21 cellular contexts compared by ENCODE assay signal in the genomic region with DNA sequence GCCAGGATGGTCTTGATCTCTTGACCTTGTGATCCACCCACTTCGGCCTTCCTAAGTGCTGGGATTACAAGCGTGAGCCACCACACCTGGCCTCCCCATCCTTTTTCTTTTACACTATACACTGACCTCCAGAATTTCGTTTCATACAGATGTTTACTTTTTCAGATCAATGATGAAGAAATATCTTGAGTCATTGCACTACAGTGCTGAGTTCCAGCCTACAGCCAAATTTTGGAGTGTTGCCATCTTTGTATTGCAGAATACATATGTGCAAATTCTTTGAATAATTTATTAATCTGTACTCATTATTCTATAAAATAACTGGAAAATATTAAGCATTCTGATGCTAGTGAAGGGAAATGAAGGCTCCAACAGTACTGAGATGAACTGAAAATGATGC. TPM values are rescaled to one million over a fixed set of nuclear protein-coding genes. Genes with fewer than 3 reads are reported as not detected.
"Had no signal": no experiment of that assay in that cellular context is flagged by ENCODE, and none has a peak within 500 bp of the region (broad histone marks: within the 10 kb centered on the region; RNA-seq: fewer than 3 reads in every experiment).

No MANE protein-coding gene starts in this region.

- H3K4me1 Mint-ChIP-seq: activated B cell treated with CpG ODN at 0.5 μM for 24 hours; activated CD4-positive, alpha-beta T cell treated with anti-CD3 and anti-CD28 coated beads, Interleukin-2, amount 10 ng/mL, durations not matched to agents 24 days and 14 days; activated T-helper 17 cell treated with anti-CD3 and anti-CD28 coated beads, Interleukin-2, amount 50 U/mL, for 72 hours had no signal

- H3K27ac Mint-ChIP-seq: activated B cell treated with CpG ODN at 0.5 μM for 24 hours; activated CD4-positive, alpha-beta T cell treated with anti-CD3 and anti-CD28 coated beads, Interleukin-2, amount 10 ng/mL, durations not matched to agents 24 days and 14 days; activated T-helper 17 cell treated with anti-CD3 and anti-CD28 coated beads, Interleukin-2, amount 50 U/mL, for 72 hours; memory B cell; natural killer cell treated with Interleukin-12 subunit alpha and Interleukin-12 subunit beta and Interleukin-15 and Interleukin-18, amount 100 ng/mL, for 72 hours had no signal

- FAIRE-seq: colon had no signal

- ATAC-seq: activated T-helper 17 cell treated with anti-CD3 and anti-CD28 coated beads, Interleukin-2, amount 50 U/mL, for 72 hours; left lobe of liver; natural killer cell treated with Interleukin-12 subunit alpha and Interleukin-12 subunit beta and Interleukin-15 and Interleukin-18, amount 100 ng/mL, for 72 hours; right lobe of liver; SK-N-SH treated with all-trans-retinoic acid at 6 μM for 48 hours had no signal

- H3K27me3 Mint-ChIP-seq: activated B cell treated with CpG ODN at 0.5 μM for 24 hours; memory B cell; natural killer cell treated with Interleukin-12 subunit alpha and Interleukin-12 subunit beta and Interleukin-15 and Interleukin-18, amount 100 ng/mL, for 72 hours had no signal

- H3K27ac ChIP-seq: brain microvascular endothelial cell, prostate gland, right lobe of liver, transverse colon had no signal

- H3K9me3 ChIP-seq: prostate gland, right lobe of liver, transverse colon had no signal

- H3K36me3 ChIP-seq: brain microvascular endothelial cell, prostate gland, right lobe of liver, transverse colon had no signal

- H3K4me3 ChIP-seq: prostate gland, right lobe of liver, transverse colon had no signal

- H3K36me3 Mint-ChIP-seq: memory B cell; natural killer cell treated with Interleukin-12 subunit alpha and Interleukin-12 subunit beta and Interleukin-15 and Interleukin-18, amount 100 ng/mL, for 72 hours had no signal

- H3K9me3 Mint-ChIP-seq: activated B cell treated with CpG ODN at 0.5 μM for 24 hours; activated CD4-positive, alpha-beta T cell treated with anti-CD3 and anti-CD28 coated beads, Interleukin-2, amount 10 ng/mL, durations not matched to agents 24 days and 14 days; activated T-helper 17 cell treated with anti-CD3 and anti-CD28 coated beads, Interleukin-2, amount 50 U/mL, for 72 hours; memory B cell; natural killer cell treated with Interleukin-12 subunit alpha and Interleukin-12 subunit beta and Interleukin-15 and Interleukin-18, amount 100 ng/mL, for 72 hours had no signal

- H3K27me3 ChIP-seq: brain microvascular endothelial cell, right lobe of liver, transverse colon had no signal

- H3K4me3 Mint-ChIP-seq: activated B cell treated with CpG ODN at 0.5 μM for 24 hours; activated CD4-positive, alpha-beta T cell treated with anti-CD3 and anti-CD28 coated beads, Interleukin-2, amount 10 ng/mL, durations not matched to agents 24 days and 14 days; activated T-helper 17 cell treated with anti-CD3 and anti-CD28 coated beads, Interleukin-2, amount 50 U/mL, for 72 hours; memory B cell; natural killer cell treated with Interleukin-12 subunit alpha and Interleukin-12 subunit beta and Interleukin-15 and Interleukin-18, amount 100 ng/mL, for 72 hours had no signal

- H3K4me1 ChIP-seq: prostate gland, right lobe of liver, transverse colon had no signal

- DNase-seq: activated B cell treated with CpG ODN at 0.5 μM for 24 hours; activated CD4-positive, alpha-beta T cell treated with anti-CD3 and anti-CD28 coated beads, Interleukin-2, amount 10 ng/mL, durations not matched to agents 24 days and 14 days; activated naive CD4-positive, alpha-beta T cell treated with anti-CD3 and anti-CD28 coated beads, Interleukin-2, amount 50 U/mL, for 16 hours; amniotic stem cell; brain microvascular endothelial cell; foreskin melanocyte; head of caudate nucleus; nucleus accumbens; right lobe of liver; stimulated activated CD4-positive, alpha-beta T cell treated with anti-CD3 and anti-CD28 coated beads, Interleukin-2, amount 100 ng/mL, for 24 hours; stimulated activated naive CD4-positive, alpha-beta T cell; substantia nigra; transverse colon had no signal

RNA-seq across cellular contexts. Expression of a gene that starts 12.5 kb away (rescaled TPM):
- total RNA-seq: activated B cell treated with CpG ODN at 0.5 μM for 24 hours; activated CD4-positive, alpha-beta T cell treated with anti-CD3 and anti-CD28 coated beads, Interleukin-2, amount 10 ng/mL, durations not matched to agents 24 days and 14 days; left lobe of liver; natural killer cell treated with Interleukin-12 subunit alpha and Interleukin-12 subunit beta and Interleukin-15 and Interleukin-18, amount 100 ng/mL, for 72 hours; T-helper 1 cell treated with Interleukin-12 subunit alpha and Interleukin-12 subunit beta and Interleukin-4 antibody, amounts not matched to agents 30 ng/mL and 1 ng/mL, for 36 hours; transverse colon had no signal
